ENCODE assay signal across 8 cellular contexts in the genomic region with DNA sequence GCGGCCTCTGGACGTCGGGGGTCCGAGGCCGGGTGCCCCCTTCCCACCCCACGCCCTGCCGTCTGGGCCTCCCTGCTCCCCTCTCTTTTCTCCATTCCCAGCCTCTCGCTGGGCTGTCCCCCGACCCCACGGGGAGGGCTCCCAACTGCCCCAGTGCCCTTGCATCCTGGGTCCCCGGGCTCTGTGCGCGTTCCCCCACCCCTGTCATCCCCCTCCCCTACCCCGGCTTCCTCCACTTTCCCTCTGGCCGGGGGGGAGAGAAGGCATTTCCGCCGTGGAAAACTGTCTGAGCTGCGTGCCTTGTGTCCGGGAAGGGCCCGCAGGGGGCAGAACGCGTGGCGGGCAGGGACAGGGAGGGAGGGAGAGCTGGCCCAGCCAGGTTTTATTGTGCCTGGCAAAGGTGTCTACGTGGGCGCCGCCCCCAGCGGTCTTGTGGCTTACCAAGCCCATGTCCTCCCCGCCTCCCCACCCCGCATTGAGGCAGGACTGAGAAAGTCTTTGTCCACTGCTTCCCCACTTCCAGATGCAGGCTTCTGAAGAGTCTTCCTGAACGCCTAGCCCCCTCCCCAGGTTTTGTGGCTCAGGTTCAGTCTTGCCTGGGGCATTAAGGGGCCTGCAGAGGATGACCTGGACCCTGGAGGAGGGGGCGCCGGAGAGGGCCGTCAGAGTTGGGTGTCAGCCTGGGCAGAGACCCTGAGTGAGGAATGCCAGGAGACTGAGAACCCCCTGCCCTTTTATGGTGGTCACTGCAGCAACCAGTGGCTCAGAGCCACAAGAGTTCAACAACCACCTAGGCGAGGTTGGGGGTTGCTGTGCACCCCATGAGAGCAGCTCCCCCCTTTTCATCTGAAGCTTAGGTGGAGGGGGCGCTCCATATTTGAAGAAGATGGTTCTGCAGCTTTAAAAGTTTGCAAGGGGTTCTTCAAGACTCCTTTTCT. TPM values are rescaled to one million over a fixed set of nuclear protein-coding genes. Genes with fewer than 3 reads are reported as not detected.
DNase-seq lines count a peak whose midpoint lies in the region; ATAC-seq and TF ChIP-seq lines count a peak whose summit lies in the region.

No MANE protein-coding gene starts in this region.

- ATAC-seq in activated CD8-positive, alpha-beta T cell treated with anti-CD3 and anti-CD28 coated beads for 36 hours = no peak
- no peak for ATAC-seq in HG02623 (IDR thresholded peaks at IDR 0.05; ENCODE audit: unreplicated experiment)

- H3K9me3 Mint-ChIP-seq in activated CD8-positive, alpha-beta T cell treated with anti-CD3 and anti-CD28 coated beads for 36 hours = no peaks in the 10 kb centered on the region
- H3K9me3 Mint-ChIP-seq in osteocyte (ENCODE audit: unreplicated experiment) = no peaks in the 10 kb centered on the region

- H3K27me3 Mint-ChIP-seq in activated CD8-positive, alpha-beta T cell treated with anti-CD3 and anti-CD28 coated beads for 36 hours = peaks cover 2% of the 10 kb centered on the region
- peaks cover 22% of the 10 kb centered on the region for H3K27me3 Mint-ChIP-seq in osteocyte (ENCODE audit: unreplicated experiment)

- TF ChIP-seq CTCF in GM13976 (IDR thresholded peaks at IDR 0.05; ENCODE audit: borderline replicate concordance, control extremely low read depth, extremely low read depth, insufficient read depth, missing control alignments) (no peak), fibroblast of the aortic adventitia (IDR thresholded peaks at IDR 0.05; ENCODE audit: insufficient read depth, low read length) (no peak), osteocyte (IDR thresholded peaks at IDR 0.05) (no peak)
- no peak for TF ChIP-seq CTCF in activated CD8-positive, alpha-beta T cell treated with anti-CD3 and anti-CD28 coated beads for 36 hours (IDR thresholded peaks at IDR 0.05)

- H3K4me3 Mint-ChIP-seq in activated CD8-positive, alpha-beta T cell treated with anti-CD3 and anti-CD28 coated beads for 36 hours = peak overlapping the region; percentile 73
- H3K4me3 Mint-ChIP-seq in osteocyte (ENCODE audit: unreplicated experiment) = peak overlapping the region; percentile 88

- peak overlapping the region; percentile 63 for H3K27ac Mint-ChIP-seq in activated CD8-positive, alpha-beta T cell treated with anti-CD3 and anti-CD28 coated beads for 36 hours
- H3K27ac Mint-ChIP-seq in osteocyte (ENCODE audit: unreplicated experiment) = peak overlapping the region; percentile 90

- DNase-seq in 8988T (peak; percentile 73), GM13976 (ENCODE audit: low spot score) (peak; percentile 59), fibroblast of the aortic adventitia (ENCODE audit: low read depth) (no peak), osteocyte (ENCODE audit: extremely low spot score, unreplicated experiment) (peak; percentile 85), inferior parietal cortex (ENCODE audit: extremely low spot score) (no peak)
- peak; percentile 61 for DNase-seq in activated CD8-positive, alpha-beta T cell treated with anti-CD3 and anti-CD28 coated beads for 36 hours
- DNase-seq in effector CD8-positive, alpha-beta T cell (lab: John Stamatoyannopoulos, UW) = no peak

- in situ Hi-C loops in GM13976 (cut with MboI; ENCODE audit: low sequenced_read_pairs, unreplicated experiment) = no loop called here

- H3K4me3 ChIP-seq in fibroblast of the aortic adventitia (ENCODE audit: low read depth, low read length) = peak overlapping the region; percentile 77

- POLR2A ChIA-PET in activated CD8-positive, alpha-beta T cell treated with anti-CD3 and anti-CD28 coated beads for 36 hours (lab: Charles Lee) = interaction anchor here (0.8 to 1.2 kb wide), 3 partner anchors 9 to 13 kb away, joined by 3 to 8 read pairs (median 3); no protein-coding TSS in a partner anchor

- CTCF ChIA-PET in activated CD8-positive, alpha-beta T cell treated with anti-CD3 and anti-CD28 coated beads for 36 hours (lab: Charles Lee) = interaction anchor here (1.0 to 4.0 kb wide), 12 partner anchors 10 to 191 kb away, joined by 3 to 18 read pairs (median 6); a partner anchor contains a TSS

- intact Hi-C loops in activated CD8-positive, alpha-beta T cell treated with anti-CD3 and anti-CD28 coated beads for 36 hours (cut with micrococcal nuclease) = no loop called here

- peaks cover 53% of the 10 kb centered on the region for H3K4me1 Mint-ChIP-seq in activated CD8-positive, alpha-beta T cell treated with anti-CD3 and anti-CD28 coated beads for 36 hours (ENCODE audit: low read depth)
- H3K4me1 Mint-ChIP-seq in osteocyte (ENCODE audit: unreplicated experiment) = peaks cover 54% of the 10 kb centered on the region

- no peaks in the 10 kb centered on the region for H3K36me3 Mint-ChIP-seq in activated CD8-positive, alpha-beta T cell treated with anti-CD3 and anti-CD28 coated beads for 36 hours (ENCODE audit: low read depth)
- H3K36me3 Mint-ChIP-seq in osteocyte (ENCODE audit: unreplicated experiment) = peaks cover 3% of the 10 kb centered on the region

RNA-seq across cellular contexts. Expression of a gene that starts 1.3 kb away (rescaled TPM):
- 10 to 100 TPM; 43.2 to 43.4 TPM for total RNA-seq in activated CD8-positive, alpha-beta T cell treated with anti-CD3 and anti-CD28 coated beads for 36 hours
- total RNA-seq in fibroblast of the aortic adventitia (ENCODE audit: low replicate concordance) = 26.5 and 38.1 TPM in 2 replicates
- 503 and 526 TPM in 2 replicates for total RNA-seq in osteocyte

RNA-seq across cellular contexts. Expression of a gene that starts 59.0 kb away (rescaled TPM):
- 1 to 10 TPM; 5.0 to 5.3 TPM for total RNA-seq in activated CD8-positive, alpha-beta T cell treated with anti-CD3 and anti-CD28 coated beads for 36 hours
- total RNA-seq in fibroblast of the aortic adventitia (ENCODE audit: low replicate concordance) (under 0.01 TPM in 1 of 2 replicates, not detected in the other), osteocyte (not detected in 2 replicates)

Comparison
In these comparisons a context has a peak if more than half of its experiments do, and no peak if none do; other contexts are left out.
1. DNase-seq: peak in 8988T (single experiment), GM13976 (single experiment), activated CD8-positive, alpha-beta T cell treated with anti-CD3 and anti-CD28 coated beads for 36 hours (single experiment) and osteocyte (single experiment); none in fibroblast of the aortic adventitia (single experiment), inferior parietal cortex (single experiment) and effector CD8-positive, alpha-beta T cell (single experiment).
2. RNA of a gene that starts 1.3 kb away (total RNA-seq): 503 to 526 TPM in osteocyte; 43.2 to 43.4 TPM in activated CD8-positive, alpha-beta T cell treated with anti-CD3 and anti-CD28 coated beads for 36 hours and 26.5 to 38.1 TPM in fibroblast of the aortic adventitia; every median in the first group is over 10 times any median in the second.